Comparison of ENCODE assay signal across 8 cellular contexts in genomic region chr6:7051780-7052440, GRCh38. TPM values are rescaled to one million over a fixed set of nuclear protein-coding genes. Genes with fewer than 3 reads are reported as not detected.
DNase-seq lines count a peak whose midpoint lies in the region; ATAC-seq and TF ChIP-seq lines count a peak whose summit lies in the region.

No MANE protein-coding gene starts in this region.

- no peaks in the 10 kb centered on the region for H4K20me1 ChIP-seq in PC-9 (ENCODE audit: insufficient read depth)

- no peaks in the 10 kb centered on the region for H3K36me3 ChIP-seq in PC-9 (ENCODE audit: low read depth)
- H3K36me3 ChIP-seq in right atrium auricular region, result no peaks in the 10 kb centered on the region

- no peak overlapping the region for H3K27ac Mint-ChIP-seq in activated naive CD4-positive, alpha-beta T cell treated with anti-CD3 and anti-CD28 coated beads, Interleukin-2, amount 50 U/mL, for 72 hours

- peaks cover 20% of the 10 kb centered on the region for H3F3A ChIP-seq in PC-9 (ENCODE audit: insufficient read depth, low read depth)

- peak; percentile 39 for DNase-seq in GM12865 (ENCODE audit: low read depth)
- peak; percentile 52 to 61 for DNase-seq in PC-9
- DNase-seq in activated naive CD4-positive, alpha-beta T cell treated with anti-CD3 and anti-CD28 coated beads, Interleukin-2, amount 50 U/mL, for 72 hours (ENCODE audit: low spot score in 2 of 2), result peak in 1 of 2 donors; percentile 42
- DNase-seq in right atrium auricular region (ENCODE audit: low spot score), result no peak
- DNase-seq in sciatic nerve (ENCODE audit: low spot score), result peak; percentile 70
- no peak for DNase-seq in kidney glomerular epithelial cell (lab: John Stamatoyannopoulos, UW)

- no peaks in the 10 kb centered on the region for H3K36me3 Mint-ChIP-seq in activated naive CD4-positive, alpha-beta T cell treated with anti-CD3 and anti-CD28 coated beads, Interleukin-2, amount 50 U/mL, for 72 hours

- POLR2A ChIA-PET in PC-9 (lab: Charles Lee; ENCODE audit: unreplicated experiment), result interaction anchor here (0.7 to 1.2 kb wide), 2 partner anchors 61 to 87 kb away, joined by 5 to 12 read pairs; no protein-coding TSS in a partner anchor

- no peaks in the 10 kb centered on the region for H3K27me3 ChIP-seq in PC-9 (ENCODE audit: insufficient read depth, low read depth)
- H3K27me3 ChIP-seq in right atrium auricular region, result no peaks in the 10 kb centered on the region

- ATAC-seq in HG03095 (IDR thresholded peaks at IDR 0.05; ENCODE audit: unreplicated experiment) (peak; percentile 51), sciatic nerve (peak; percentile 50), GM21423 (IDR thresholded peaks at IDR 0.05; ENCODE audit: unreplicated experiment) (no peak)
- ATAC-seq in activated naive CD4-positive, alpha-beta T cell treated with anti-CD3 and anti-CD28 coated beads, Interleukin-2, amount 50 U/mL, for 72 hours, result peak; percentile 78 to 81

- CTCF ChIA-PET in PC-9 (lab: Charles Lee), result interaction anchor here (0.6 kb wide), 2 partner anchors 58 to 190 kb away, joined by 3 read pairs; no protein-coding TSS in a partner anchor

- H3K27ac ChIP-seq in PC-9, result peak overlapping the region; percentile 93
- peak overlapping the region; percentile 67 to 81 for H3K27ac ChIP-seq in right atrium auricular region

- no peaks in the 10 kb centered on the region for H3K79me2 ChIP-seq in PC-9 (ENCODE audit: low read depth)

- H3K4me2 ChIP-seq in PC-9, result peak overlapping the region; percentile 63

- H3K9me3 ChIP-seq in PC-9 (ENCODE audit: insufficient read depth, low read depth), result no peaks in the 10 kb centered on the region
- no peaks in the 10 kb centered on the region for H3K9me3 ChIP-seq in right atrium auricular region

- TF ChIP-seq CTCF in GM12865 (IDR thresholded peaks at IDR 0.05; ENCODE audit: insufficient read depth, low read depth, low read length, missing control alignments), result no peak
- TF ChIP-seq CTCF in PC-9 (conservative IDR thresholded peaks at IDR 0.05), result no peak
- no peak for TF ChIP-seq CTCF in right atrium auricular region (IDR thresholded peaks at IDR 0.05)

- peak overlapping the region; percentile 62 for H3K4me3 ChIP-seq in GM12865 (ENCODE audit: low read depth, low read length)
- peak overlapping the region; percentile 67 for H3K4me3 ChIP-seq in PC-9
- peak overlapping the region; percentile 49 to 68 for H3K4me3 ChIP-seq in right atrium auricular region

- no TSS peak for BruUV-seq in PC-9 (replicated peaks; lab: Mats Ljungman, UMichigan)

- intact Hi-C loops in PC-9 (cut with micrococcal nuclease; ENCODE audit: unreplicated experiment) (loop anchor here (1.0 to 10.0 kb wide), 9 partner anchors 55 to 375 kb away; partner anchors contain the start of gene RREB1), sciatic nerve (cut with DNase I) (no loop called here)

- H2AFZ ChIP-seq in PC-9, result peak overlapping the region; percentile 72

- no peaks in the 10 kb centered on the region for H3K9me2 ChIP-seq in PC-9 (ENCODE audit: insufficient read depth)

- H3K9me3 Mint-ChIP-seq in activated naive CD4-positive, alpha-beta T cell treated with anti-CD3 and anti-CD28 coated beads, Interleukin-2, amount 50 U/mL, for 72 hours, result no peaks in the 10 kb centered on the region

- H3K4me1 ChIP-seq in PC-9 (replicated peaks; ENCODE audit: insufficient read depth), result peaks cover 18% of the 10 kb centered on the region
- H3K4me1 ChIP-seq in right atrium auricular region, result peaks cover 0 to 26% of the 10 kb centered on the region in 2 donors

RNA-seq across cellular contexts. Expression of gene RREB1, which starts 55.9 kb away (rescaled TPM):
- total RNA-seq in PC-9 (2021) (29.2 and 38.4 TPM in 2 replicates), right atrium auricular region (10 to 100 TPM; 25.5 to 30.3 TPM), sciatic nerve (50.6 TPM)
- total RNA-seq in activated naive CD4-positive, alpha-beta T cell treated with anti-CD3 and anti-CD28 coated beads, Interleukin-2, amount 50 U/mL, for 72 hours, result 10 to 100 TPM; 15.0 to 22.4 TPM

Comparison
In these comparisons a context has a peak if more than half of its experiments do, and no peak if none do; other contexts are left out.
1. DNase-seq: peak in GM12865 (single experiment), PC-9 (2 of 2) and sciatic nerve (single experiment); none in right atrium auricular region (single experiment) and kidney glomerular epithelial cell (single experiment).
2. Peak in every context shown above with its lines, with median percentiles within 50 percentile points of each other: H3K4me3 ChIP-seq.